In genomic region chr5:150525163-150525562, GRCh38 we compare ENCODE assay signal across 1 cellular context.
TF ChIP-seq lines count a peak whose summit lies in the region.

No MANE protein-coding gene starts in this region.

TF ChIP-seq in IMR-90, 13 proteins besides CTCF, POLR2A, EP300 and RAD21 (continued from another document):
- TF ChIP-seq SMC3 (IDR thresholded peaks at IDR 0.05; ENCODE audit: low read depth, low read length) (no peak), CEBPB (IDR thresholded peaks at IDR 0.05; ENCODE audit: low read depth, low read length) (no peak), USF2 (IDR thresholded peaks at IDR 0.05; ENCODE audit: low read depth, low read length) (no peak), BHLHE40 (IDR thresholded peaks at IDR 0.05; ENCODE audit: low read depth, low read length) (no peak), CHD1 (IDR thresholded peaks at IDR 0.05; ENCODE audit: low read depth, low read length) (no peak), RFX5 (IDR thresholded peaks at IDR 0.05; ENCODE audit: low read depth, low read length) (no peak), ELK1 (IDR thresholded peaks at IDR 0.05; ENCODE audit: borderline replicate concordance, low read depth, low read length) (no peak), RCOR1 (IDR thresholded peaks at IDR 0.05; ENCODE audit: insufficient replicate concordance, low read length) (no peak), MAZ (IDR thresholded peaks at IDR 0.05; ENCODE audit: borderline replicate concordance, low read depth, low read length) (no peak), NFE2L2 (IDR thresholded peaks at IDR 0.05; ENCODE audit: low read depth, low read length) (no peak), FOS (IDR thresholded peaks at IDR 0.05; ENCODE audit: low read depth, low read length) (no peak)
